7 cellular contexts compared by ENCODE assay signal in genomic region chr15:45588199-45588910, GRCh38. TPM values are rescaled to one million over a fixed set of nuclear protein-coding genes. Genes with fewer than 3 reads are reported as not detected.
DNase-seq lines count a peak whose midpoint lies in the region; ATAC-seq, FAIRE-seq and TF ChIP-seq lines count a peak whose summit lies in the region.

No MANE protein-coding gene starts in this region.

- H3K4me3 ChIP-seq in HFF-Myc (replicated peaks; ENCODE audit: low read depth, low read length) (peak overlapping the region; percentile 66), iPS-11a (ENCODE audit: low read depth, low read length) (peak overlapping the region; percentile 96)

- H3K27me3 Mint-ChIP-seq in activated CD4-positive, alpha-beta memory T cell treated with anti-CD3 and anti-CD28 coated beads for 36 hours, result no peaks in the 10 kb centered on the region

- POLR2A ChIA-PET in activated CD4-positive, alpha-beta memory T cell treated with anti-CD3 and anti-CD28 coated beads for 36 hours (lab: Charles Lee), result interaction anchor here (0.6 to 3.2 kb wide), 10 partner anchors 26 to 186 kb away, joined by 3 to 16 read pairs (median 4); partner anchors contain the start of gene SQOR

- no peak for ATAC-seq in stimulated activated effector memory CD8-positive, alpha-beta T cell treated with anti-CD3 and anti-CD28 coated beads, Interleukin-12 subunit alpha, Interleukin-12 subunit beta, amount 100 ng/mL, for 72 hours

- no peak for FAIRE-seq in urothelium cell line (lab: Jason Lieb, UNC)

- TF ChIP-seq CTCF in HFF-Myc (IDR thresholded peaks at IDR 0.05; ENCODE audit: low read depth, low read length, missing control alignments), result no peak

- peak overlapping the region; percentile 99 for H3K4me3 Mint-ChIP-seq in activated CD4-positive, alpha-beta memory T cell treated with anti-CD3 and anti-CD28 coated beads for 36 hours
- H3K4me3 Mint-ChIP-seq in stimulated activated effector memory CD8-positive, alpha-beta T cell treated with anti-CD3 and anti-CD28 coated beads, Interleukin-12 subunit alpha, Interleukin-12 subunit beta, amount 100 ng/mL, for 72 hours, result peak overlapping the region; percentile 87

- no peaks in the 10 kb centered on the region for H3K9me3 Mint-ChIP-seq in activated CD4-positive, alpha-beta memory T cell treated with anti-CD3 and anti-CD28 coated beads for 36 hours
- no peaks in the 10 kb centered on the region for H3K9me3 Mint-ChIP-seq in stimulated activated effector memory CD8-positive, alpha-beta T cell treated with anti-CD3 and anti-CD28 coated beads, Interleukin-12 subunit alpha, Interleukin-12 subunit beta, amount 100 ng/mL, for 72 hours

- intact Hi-C loops in activated CD4-positive, alpha-beta memory T cell treated with anti-CD3 and anti-CD28 coated beads for 36 hours (cut with micrococcal nuclease), result no loop called here

- H3K36me3 Mint-ChIP-seq in activated CD4-positive, alpha-beta memory T cell treated with anti-CD3 and anti-CD28 coated beads for 36 hours, result peaks cover 8% of the 10 kb centered on the region
- peaks cover 24% of the 10 kb centered on the region for H3K36me3 Mint-ChIP-seq in stimulated activated effector memory CD8-positive, alpha-beta T cell treated with anti-CD3 and anti-CD28 coated beads, Interleukin-12 subunit alpha, Interleukin-12 subunit beta, amount 100 ng/mL, for 72 hours

- H3K4me1 Mint-ChIP-seq in activated CD4-positive, alpha-beta memory T cell treated with anti-CD3 and anti-CD28 coated beads for 36 hours (ENCODE audit: low read depth), result peaks cover 38% of the 10 kb centered on the region
- H3K4me1 Mint-ChIP-seq in stimulated activated effector memory CD8-positive, alpha-beta T cell treated with anti-CD3 and anti-CD28 coated beads, Interleukin-12 subunit alpha, Interleukin-12 subunit beta, amount 100 ng/mL, for 72 hours, result peaks cover 25% of the 10 kb centered on the region

- DNase-seq in HFF-Myc (ENCODE audit: extremely low read depth, low read depth) (no peak), urothelium cell line (ENCODE audit: low spot score) (no peak)
- DNase-seq in activated CD4-positive, alpha-beta memory T cell treated with anti-CD3 and anti-CD28 coated beads for 36 hours, result no peak
- no peak for DNase-seq in stimulated activated effector memory CD8-positive, alpha-beta T cell treated with anti-CD3 and anti-CD28 coated beads, Interleukin-12 subunit alpha, Interleukin-12 subunit beta, amount 100 ng/mL, for 72 hours (ENCODE audit: low spot score in 2 of 2)
- no peak for DNase-seq in activated CD4-positive, alpha-beta T cell treated with anti-CD3 and anti-CD28 coated beads, Interleukin-2, amount 50 U/mL, for 4 hours
- DNase-seq in stimulated activated CD4-positive, alpha-beta T cell treated with anti-CD3 and anti-CD28 coated beads, Interleukin-15, amount 100 ng/mL, for 24 hours, result no peak

- CTCF ChIA-PET in activated CD4-positive, alpha-beta memory T cell treated with anti-CD3 and anti-CD28 coated beads for 36 hours (lab: Charles Lee), result interaction anchor here (0.7 to 6.1 kb wide), 8 partner anchors 12 to 420 kb away, joined by 3 to 39 read pairs (median 6); partner anchors contain the start of gene SQOR

- peak overlapping the region; percentile 100 for H3K27ac Mint-ChIP-seq in activated CD4-positive, alpha-beta memory T cell treated with anti-CD3 and anti-CD28 coated beads for 36 hours
- H3K27ac Mint-ChIP-seq in stimulated activated effector memory CD8-positive, alpha-beta T cell treated with anti-CD3 and anti-CD28 coated beads, Interleukin-12 subunit alpha, Interleukin-12 subunit beta, amount 100 ng/mL, for 72 hours, result peak overlapping the region; percentile 98

RNA-seq across cellular contexts. Expression of gene BLOC1S6, which starts 1.2 kb away (rescaled TPM):
- 10 to 100 TPM; 48.5 to 49.4 TPM for total RNA-seq in activated CD4-positive, alpha-beta memory T cell treated with anti-CD3 and anti-CD28 coated beads for 36 hours

RNA-seq across cellular contexts. Expression of gene SQOR, which starts 46.5 kb away (rescaled TPM):
- 100 to 1,000 TPM; 181 to 194 TPM for total RNA-seq in activated CD4-positive, alpha-beta memory T cell treated with anti-CD3 and anti-CD28 coated beads for 36 hours
